Comparison of ENCODE assay signal across 7 cellular contexts in the genomic region with DNA sequence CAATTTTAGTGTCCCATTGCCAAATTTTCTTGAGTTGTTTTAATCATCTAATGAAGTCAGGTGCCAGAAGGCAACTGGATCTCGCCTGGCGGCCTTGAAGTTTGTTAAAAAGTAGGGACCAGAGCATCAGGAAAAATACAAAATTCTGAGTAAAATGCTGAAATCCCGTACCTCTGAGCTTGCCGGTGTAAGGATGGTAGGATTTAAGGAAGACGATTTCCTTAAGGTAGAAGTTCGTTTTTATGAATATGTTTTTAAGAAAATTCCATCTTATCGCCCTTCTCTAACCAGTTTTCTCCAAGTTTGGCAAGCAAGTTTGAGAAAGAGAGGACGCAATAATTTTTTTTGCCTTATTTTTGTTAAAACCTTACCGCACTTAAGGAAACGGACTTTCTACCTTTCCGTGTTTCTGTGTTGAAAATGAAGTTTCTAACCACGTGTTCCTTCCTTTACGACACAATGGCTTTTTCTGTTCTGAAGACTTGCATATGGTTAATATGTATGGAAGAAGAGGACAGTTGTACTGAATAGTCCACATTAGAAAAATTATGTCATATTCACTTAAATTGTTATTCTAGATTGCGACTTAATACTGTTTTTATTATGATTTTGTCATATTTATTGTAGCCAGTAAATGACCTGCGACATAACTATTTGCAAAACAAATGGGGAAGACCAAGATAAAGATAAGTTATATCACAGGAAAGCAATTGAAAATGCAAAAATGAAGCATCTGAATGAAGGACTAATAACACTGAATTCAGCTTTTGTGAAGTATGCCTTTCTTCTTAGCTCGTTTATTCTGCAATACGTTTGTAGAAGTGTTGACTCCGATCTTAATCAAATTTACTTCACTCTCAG. TPM values are rescaled to one million over a fixed set of nuclear protein-coding genes. Genes with fewer than 3 reads are reported as not detected.
DNase-seq lines count a peak whose midpoint lies in the region; ATAC-seq and TF ChIP-seq lines count a peak whose summit lies in the region.

No MANE protein-coding gene starts in this region.

- peak overlapping the region; percentile 75 for H3K9ac ChIP-seq in iPS-18a (ENCODE audit: low read length)

- TF ChIP-seq CTCF in activated CD8-positive, alpha-beta T cell treated with anti-CD3 and anti-CD28 coated beads for 36 hours (IDR thresholded peaks at IDR 0.05), result no peak

- POLR2A ChIA-PET in activated CD8-positive, alpha-beta T cell treated with anti-CD3 and anti-CD28 coated beads for 36 hours (lab: Charles Lee), result interaction anchor here (1.2 to 1.4 kb wide), 2 partner anchors 18 to 65 kb away, joined by 3 to 4 read pairs; no protein-coding TSS in a partner anchor

- peaks cover 48% of the 10 kb centered on the region for H3K36me3 Mint-ChIP-seq in activated CD8-positive, alpha-beta T cell treated with anti-CD3 and anti-CD28 coated beads for 36 hours (ENCODE audit: low read depth)
- H3K36me3 Mint-ChIP-seq in stimulated activated naive B cell treated with anti-CD40 and anti-IgM and Interleukin-4, amounts not matched to agents 10 μg/mL and 1 μg/mL and 100 μg/mL, for 72 hours, result peaks cover 25 to 36% of the 10 kb centered on the region in 2 donors

- H3K4me1 ChIP-seq in iPS-18a (ENCODE audit: control insufficient read depth, low read depth, low read length), result peaks cover 9% of the 10 kb centered on the region

- H3K4me3 Mint-ChIP-seq in activated CD8-positive, alpha-beta T cell treated with anti-CD3 and anti-CD28 coated beads for 36 hours, result peak overlapping the region; percentile 88
- H3K4me3 Mint-ChIP-seq in stimulated activated naive B cell treated with anti-CD40 and anti-IgM and Interleukin-4, amounts not matched to agents 10 μg/mL and 1 μg/mL and 100 μg/mL, for 72 hours, result peak overlapping the region; percentile 93 to 99

- CTCF ChIA-PET in activated CD8-positive, alpha-beta T cell treated with anti-CD3 and anti-CD28 coated beads for 36 hours (lab: Charles Lee), result interaction anchor here (0.9 kb wide), 1 partner anchor 72 kb away, joined by 3 read pairs; no protein-coding TSS in a partner anchor

- H3K27ac ChIP-seq in iPS-18a (ENCODE audit: low read length), result no peak overlapping the region

- DNase-seq in HS-5 (ENCODE audit: low read depth), result peak; percentile 8
- no peak for DNase-seq in activated CD8-positive, alpha-beta T cell treated with anti-CD3 and anti-CD28 coated beads for 36 hours
- DNase-seq in stimulated activated naive B cell treated with anti-CD40 and anti-IgM and Interleukin-4, amounts not matched to agents 10 μg/mL and 1 μg/mL and 100 μg/mL, for 72 hours, result no peak
- no peak for DNase-seq in pons (ENCODE audit: low spot score)

- no peaks in the 10 kb centered on the region for H3K27me3 Mint-ChIP-seq in activated CD8-positive, alpha-beta T cell treated with anti-CD3 and anti-CD28 coated beads for 36 hours
- H3K27me3 Mint-ChIP-seq in stimulated activated naive B cell treated with anti-CD40 and anti-IgM and Interleukin-4, amounts not matched to agents 10 μg/mL and 1 μg/mL and 100 μg/mL, for 72 hours, result no peaks in the 10 kb centered on the region

- no peak for ATAC-seq in activated CD8-positive, alpha-beta T cell treated with anti-CD3 and anti-CD28 coated beads for 36 hours
- ATAC-seq in stimulated activated naive B cell treated with anti-CD40 and anti-IgM and Interleukin-4, amounts not matched to agents 10 μg/mL and 1 μg/mL and 100 μg/mL, for 72 hours (replicated peaks), result no peak
- ATAC-seq in GM21723 (IDR thresholded peaks at IDR 0.05; ENCODE audit: unreplicated experiment), result no peak
- no peak for ATAC-seq in HG03025 (IDR thresholded peaks at IDR 0.05; ENCODE audit: low FRiP score, unreplicated experiment)

- H3K4me1 Mint-ChIP-seq in activated CD8-positive, alpha-beta T cell treated with anti-CD3 and anti-CD28 coated beads for 36 hours (ENCODE audit: low read depth), result peaks cover 50% of the 10 kb centered on the region
- H3K4me1 Mint-ChIP-seq in stimulated activated naive B cell treated with anti-CD40 and anti-IgM and Interleukin-4, amounts not matched to agents 10 μg/mL and 1 μg/mL and 100 μg/mL, for 72 hours, result peaks cover 22 to 34% of the 10 kb centered on the region in 2 donors

- peaks cover 3% of the 10 kb centered on the region for H3K9me3 ChIP-seq in iPS-18a (ENCODE audit: control insufficient read depth, low read depth, low read length)

- H3K27ac Mint-ChIP-seq in activated CD8-positive, alpha-beta T cell treated with anti-CD3 and anti-CD28 coated beads for 36 hours, result peak overlapping the region; percentile 98
- peak overlapping the region; percentile 99 for H3K27ac Mint-ChIP-seq in stimulated activated naive B cell treated with anti-CD40 and anti-IgM and Interleukin-4, amounts not matched to agents 10 μg/mL and 1 μg/mL and 100 μg/mL, for 72 hours

- peaks cover 8% of the 10 kb centered on the region for H3K9me3 Mint-ChIP-seq in activated CD8-positive, alpha-beta T cell treated with anti-CD3 and anti-CD28 coated beads for 36 hours
- peaks cover 2 to 6% of the 10 kb centered on the region in 2 donors for H3K9me3 Mint-ChIP-seq in stimulated activated naive B cell treated with anti-CD40 and anti-IgM and Interleukin-4, amounts not matched to agents 10 μg/mL and 1 μg/mL and 100 μg/mL, for 72 hours

- intact Hi-C loops in activated CD8-positive, alpha-beta T cell treated with anti-CD3 and anti-CD28 coated beads for 36 hours (cut with micrococcal nuclease), result no loop called here

- no peaks in the 10 kb centered on the region for H3K27me3 ChIP-seq in iPS-18a (ENCODE audit: control insufficient read depth, insufficient read depth, low read length)

- H3K4me3 ChIP-seq in iPS-18a (ENCODE audit: low read length), result peak overlapping the region; percentile 94

- H3K36me3 ChIP-seq in iPS-18a (ENCODE audit: control insufficient read depth, low read depth, low read length), result peaks cover 4% of the 10 kb centered on the region

RNA-seq across cellular contexts. Expression of a gene that starts 0.9 kb away (rescaled TPM):
- total RNA-seq in activated CD8-positive, alpha-beta T cell treated with anti-CD3 and anti-CD28 coated beads for 36 hours, result 10 to 100 TPM; 25.8 to 27.0 TPM
